In the genomic region with DNA sequence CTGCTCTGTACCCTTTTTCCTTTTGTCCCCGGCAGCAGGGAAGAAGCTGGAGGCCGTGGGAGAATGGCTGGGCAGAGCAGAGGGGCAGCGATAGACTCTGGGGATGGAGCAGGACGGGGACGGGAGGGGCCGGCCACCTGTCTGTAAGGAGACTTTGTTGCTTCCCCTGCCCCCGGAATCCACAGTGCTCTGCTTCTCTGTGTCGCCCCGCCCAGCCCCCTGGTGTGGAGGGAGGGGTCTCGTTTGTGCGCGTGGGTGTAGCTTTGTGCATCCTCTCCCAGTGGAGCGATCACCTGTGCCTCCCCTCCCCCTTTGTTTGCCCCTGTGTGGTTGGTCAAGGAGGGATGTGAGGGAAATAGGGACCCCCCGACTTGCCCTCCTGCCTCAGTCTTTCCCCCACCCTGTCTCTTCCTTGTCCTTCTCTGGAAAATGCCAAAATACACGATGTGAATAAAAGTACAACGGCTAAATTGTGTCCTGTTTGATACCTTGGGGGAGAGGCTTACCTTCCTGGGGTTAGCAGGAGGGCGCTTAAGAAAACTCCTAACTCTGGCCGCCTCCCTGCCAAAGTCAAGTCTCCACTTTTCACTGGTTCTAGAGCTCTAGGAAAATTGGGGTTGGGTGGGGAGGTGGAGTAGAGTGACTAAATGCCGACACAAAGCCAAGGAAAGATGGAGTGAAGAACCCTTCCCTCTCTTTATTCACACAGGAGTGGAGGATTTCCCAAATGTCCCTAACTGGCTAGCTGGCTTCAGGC, we compare ENCODE assay signal across 8 cellular contexts. TPM values are rescaled to one million over a fixed set of nuclear protein-coding genes. Genes with fewer than 3 reads are reported as not detected.
A peak's percentile ranks its signal among the peaks of the same experiment; 100 is the strongest.
DNase-seq lines count a peak whose midpoint lies in the region; ATAC-seq and TF ChIP-seq lines count a peak whose summit lies in the region.

No MANE protein-coding gene starts in this region.

- TF ChIP-seq EP300 in Ishikawa (IDR thresholded peaks at IDR 0.05; ENCODE audit: borderline replicate concordance), result no peak

- H3K9me3 Mint-ChIP-seq in natural killer cell treated with Interleukin-12 subunit alpha and Interleukin-12 subunit beta and Interleukin-15 and Interleukin-18, amount 100 ng/mL, for 72 hours, result no peaks in the 10 kb centered on the region

- no peak for ATAC-seq in natural killer cell treated with Interleukin-12 subunit alpha and Interleukin-12 subunit beta and Interleukin-15 and Interleukin-18, amount 100 ng/mL, for 72 hours
- no peak for ATAC-seq in activated CD4-positive, CD25-positive, alpha-beta regulatory T cell treated with anti-CD3 and anti-CD28 coated beads, Interleukin-2, amount 50 U/mL, for 24 hours
- ATAC-seq in HG03571 (IDR thresholded peaks at IDR 0.05; ENCODE audit: unreplicated experiment), result no peak

- H3K4me1 Mint-ChIP-seq in natural killer cell treated with Interleukin-12 subunit alpha and Interleukin-12 subunit beta and Interleukin-15 and Interleukin-18, amount 100 ng/mL, for 72 hours (ENCODE audit: low read depth in 2 of 2), result peaks cover 33% of the 10 kb centered on the region in 2 donors

- DNase-seq in Ammon's horn (ENCODE audit: low spot score), result peak; percentile 4
- DNase-seq in coronary artery (ENCODE audit: low spot score), result no peak
- peak; percentile 60 for DNase-seq in natural killer cell treated with Interleukin-12 subunit alpha and Interleukin-12 subunit beta and Interleukin-15 and Interleukin-18, amount 100 ng/mL, for 72 hours (ENCODE audit: low spot score)
- no peak for DNase-seq in SHP77 treated with DMSO at 0.1 percent for 48 hours (lab: John Stamatoyannopoulos, UW)
- DNase-seq in NCI-H446 (lab: John Stamatoyannopoulos, UW), result no peak

- peaks cover 15% of the 10 kb centered on the region for H3K36me3 Mint-ChIP-seq in natural killer cell treated with Interleukin-12 subunit alpha and Interleukin-12 subunit beta and Interleukin-15 and Interleukin-18, amount 100 ng/mL, for 72 hours

- no peak for TF ChIP-seq RAD21 in Ishikawa (IDR thresholded peaks at IDR 0.05; ENCODE audit: low read depth)

- H3K27me3 Mint-ChIP-seq in natural killer cell treated with Interleukin-12 subunit alpha and Interleukin-12 subunit beta and Interleukin-15 and Interleukin-18, amount 100 ng/mL, for 72 hours, result no peaks in the 10 kb centered on the region

- H3K27ac Mint-ChIP-seq in natural killer cell treated with Interleukin-12 subunit alpha and Interleukin-12 subunit beta and Interleukin-15 and Interleukin-18, amount 100 ng/mL, for 72 hours, result peak overlapping the region; percentile 84 to 95

- H3K4me3 ChIP-seq in coronary artery, result peak overlapping the region; percentile 81

- H3K27ac ChIP-seq in coronary artery, result peak overlapping the region; percentile 93 to 99

- H3K4me3 Mint-ChIP-seq in natural killer cell treated with Interleukin-12 subunit alpha and Interleukin-12 subunit beta and Interleukin-15 and Interleukin-18, amount 100 ng/mL, for 72 hours, result peak overlapping the region; percentile 94

- TF ChIP-seq CTCF in coronary artery (IDR thresholded peaks at IDR 0.05), result no peak

TF ChIP-seq in Ishikawa, 13 proteins besides CTCF, POLR2A, EP300 and RAD21:
- TF ChIP-seq YY1 (IDR thresholded peaks at IDR 0.05; ENCODE audit: low read depth), result no peak
- peak; percentile 82 for TF ChIP-seq EGR1 (IDR thresholded peaks at IDR 0.05)

RNA-seq across cellular contexts. Expression of a gene that starts 1.0 kb away (rescaled TPM):
- 1,000 to 10,000 TPM; 1,157 to 1,903 TPM for total RNA-seq in natural killer cell treated with Interleukin-12 subunit alpha and Interleukin-12 subunit beta and Interleukin-15 and Interleukin-18, amount 100 ng/mL, for 72 hours

RNA-seq across cellular contexts. Expression of a gene that starts 6.8 kb away (rescaled TPM):
- total RNA-seq in natural killer cell treated with Interleukin-12 subunit alpha and Interleukin-12 subunit beta and Interleukin-15 and Interleukin-18, amount 100 ng/mL, for 72 hours, result 1 to 10 TPM; 6.0 to 6.9 TPM

RNA-seq across cellular contexts. Expression of a gene that starts 14.4 kb away (rescaled TPM):
- 100 to 1,000 TPM in 1 of 2 donors, 10 to 100 TPM in 1; 91.7 to 105 TPM for total RNA-seq in natural killer cell treated with Interleukin-12 subunit alpha and Interleukin-12 subunit beta and Interleukin-15 and Interleukin-18, amount 100 ng/mL, for 72 hours

RNA-seq across cellular contexts. Expression of a gene that starts 15.3 kb away (rescaled TPM):
- 100 to 1,000 TPM in 1 of 2 donors, 10 to 100 TPM in 1; 40.7 to 105 TPM for total RNA-seq in natural killer cell treated with Interleukin-12 subunit alpha and Interleukin-12 subunit beta and Interleukin-15 and Interleukin-18, amount 100 ng/mL, for 72 hours

RNA-seq across cellular contexts. Expression of a gene that starts 25.6 kb away (rescaled TPM):
- not detected for total RNA-seq in natural killer cell treated with Interleukin-12 subunit alpha and Interleukin-12 subunit beta and Interleukin-15 and Interleukin-18, amount 100 ng/mL, for 72 hours

Comparison
In these comparisons a context has a peak if more than half of its experiments do, and no peak if none do; other contexts are left out.
1. DNase-seq: peak in Ammon's horn (single experiment) and natural killer cell treated with Interleukin-12 subunit alpha and Interleukin-12 subunit beta and Interleukin-15 and Interleukin-18, amount 100 ng/mL, for 72 hours (single experiment); none in coronary artery (single experiment), SHP77 treated with DMSO at 0.1 percent for 48 hours (single experiment) and NCI-H446 (0 of 2).